ENCODE assay signal across 8 cellular contexts in genomic region chr9:121499177-121499426, GRCh38. TPM values are rescaled to one million over a fixed set of nuclear protein-coding genes. Genes with fewer than 3 reads are reported as not detected.
DNase-seq lines count a peak whose midpoint lies in the region; ATAC-seq, FAIRE-seq and TF ChIP-seq lines count a peak whose summit lies in the region.

No MANE protein-coding gene starts in this region.

- no peaks in the 10 kb centered on the region for H3K27me3 ChIP-seq in right atrium auricular region
- peaks cover 11 to 26% (median 24%) of the 10 kb centered on the region in 3 donors for H3K27me3 ChIP-seq in gastrocnemius medialis

- peaks cover 36% of the 10 kb centered on the region for H3K4me1 Mint-ChIP-seq in activated B cell treated with CpG ODN at 0.5 μM for 24 hours

- H3K27ac Mint-ChIP-seq in activated B cell treated with CpG ODN at 0.5 μM for 24 hours = no peak overlapping the region

- intact Hi-C loops in activated B cell treated with CpG ODN at 0.5 μM for 24 hours (cut with micrococcal nuclease) = loop anchor here (2.0 to 5.0 kb wide), 2 partner anchors 36 to 742 kb away; no protein-coding TSS in a partner anchor
- intact Hi-C loops in gastrocnemius medialis (cut with DNase I; ENCODE audit: low total_unique reads) = loop anchor here (2.0 kb wide), 1 partner anchor 36 kb away; no protein-coding TSS in a partner anchor

- H3K4me1 ChIP-seq in right atrium auricular region = peaks cover 0 to 19% of the 10 kb centered on the region in 2 donors
- H3K4me1 ChIP-seq in gastrocnemius medialis = peaks cover 9 to 20% of the 10 kb centered on the region in 2 donors

- H3K36me3 ChIP-seq in right atrium auricular region (no peaks in the 10 kb centered on the region), gastrocnemius medialis (no peaks in the 10 kb centered on the region)

- ATAC-seq in activated B cell treated with CpG ODN at 0.5 μM for 24 hours (ENCODE audit: low read depth) (no peak), gastrocnemius medialis (no peak), HG02884 (IDR thresholded peaks at IDR 0.05; ENCODE audit: unreplicated experiment) (no peak), GM18858 (IDR thresholded peaks at IDR 0.05; ENCODE audit: unreplicated experiment) (no peak)

- CTCF ChIA-PET in activated B cell treated with CpG ODN at 0.5 μM for 24 hours (lab: Charles Lee) = no interaction called here

- TF ChIP-seq POLR2A in GM12891 (IDR thresholded peaks at IDR 0.05; ENCODE audit: low read depth, low read length) (no peak), gastrocnemius medialis (IDR thresholded peaks at IDR 0.05) (no peak)

- H3K36me3 Mint-ChIP-seq in activated B cell treated with CpG ODN at 0.5 μM for 24 hours (ENCODE audit: low read depth) = no peaks in the 10 kb centered on the region

- peak overlapping the region; percentile 74 to 79 for H3K27ac ChIP-seq in right atrium auricular region
- H3K27ac ChIP-seq in gastrocnemius medialis = peak overlapping the region; percentile 31 to 77 (median 48)

- H3K4me3 ChIP-seq in right atrium auricular region = peak overlapping the region; percentile 47 to 65
- peak overlapping the region; percentile 53 to 69 (median 58) for H3K4me3 ChIP-seq in gastrocnemius medialis

- POLR2A ChIA-PET in activated B cell treated with CpG ODN at 0.5 μM for 24 hours (lab: Charles Lee) = interaction anchor here (0.5 kb wide), 1 partner anchor 444 kb away, joined by 5 read pairs; no protein-coding TSS in a partner anchor

- H3K9me3 ChIP-seq in right atrium auricular region (no peaks in the 10 kb centered on the region), gastrocnemius medialis (no peaks in the 10 kb centered on the region)

- no peaks in the 10 kb centered on the region for H3K9me3 Mint-ChIP-seq in activated B cell treated with CpG ODN at 0.5 μM for 24 hours

- DNase-seq in GM12891 (ENCODE audit: insufficient read length, low spot score) = peak; percentile 17
- DNase-seq in activated B cell treated with CpG ODN at 0.5 μM for 24 hours = peak; percentile 24
- no peak for DNase-seq in right atrium auricular region (ENCODE audit: low spot score)
- DNase-seq in gastrocnemius medialis = no peak
- DNase-seq in middle frontal gyrus (ENCODE audit: extremely low spot score, low spot score) = no peak
- DNase-seq in NCI-H1092 treated with DMSO at 0.1 percent for 48 hours (lab: John Stamatoyannopoulos, UW) = no peak

- peaks cover 36% of the 10 kb centered on the region for H3K27me3 Mint-ChIP-seq in activated B cell treated with CpG ODN at 0.5 μM for 24 hours

- peak overlapping the region; percentile 79 for H3K4me3 Mint-ChIP-seq in activated B cell treated with CpG ODN at 0.5 μM for 24 hours

- in situ Hi-C loops in gastrocnemius medialis (cut with MboI; ENCODE audit: low sequenced_read_pairs in 4 of 4) = no loop called here

- FAIRE-seq in GM12891 (lab: Jason Lieb, UNC) = no peak

- TF ChIP-seq CTCF in activated B cell treated with CpG ODN at 0.5 μM for 24 hours (IDR thresholded peaks at IDR 0.05) = no peak
- TF ChIP-seq CTCF in right atrium auricular region (IDR thresholded peaks at IDR 0.05) = no peak
- TF ChIP-seq CTCF in gastrocnemius medialis (IDR thresholded peaks at IDR 0.05 in 4 of 5, conservative IDR thresholded peaks at IDR 0.05 in 1 of 5) = no peak

TF ChIP-seq in GM12891, 5 proteins besides CTCF, POLR2A, EP300 and RAD21:
- TF ChIP-seq POLR2AphosphoS5 (IDR thresholded peaks at IDR 0.05; ENCODE audit: low read depth, low read length) (no peak), POU2F2 (IDR thresholded peaks at IDR 0.05; ENCODE audit: low read depth, low read length) (no peak), TAF1 (IDR thresholded peaks at IDR 0.05; ENCODE audit: low read depth, low read length) (no peak), PAX5 (IDR thresholded peaks at IDR 0.05; ENCODE audit: insufficient read depth, low read length, severe bottlenecking) (no peak), SPI1 (IDR thresholded peaks at IDR 0.05; ENCODE audit: low read depth, low read length) (no peak)

RNA-seq across cellular contexts. Expression of gene GGTA1, which starts 0.5 kb away (rescaled TPM):
- 0.21 TPM for polyA plus RNA-seq in GM12891 (2012; ENCODE audit: low read depth, missing spikeins)
- not detected in 2 replicates for total RNA-seq in activated B cell treated with CpG ODN at 0.5 μM for 24 hours
- total RNA-seq in right atrium auricular region = 10 to 100 TPM; 11.6 to 15.2 TPM
- total RNA-seq in gastrocnemius medialis = 10 to 100 TPM in 1 of 4 donors, 1 to 10 TPM in 3; 1.4 to 11.7 (median 3.5) TPM

Comparison
In these comparisons a context has a peak if more than half of its experiments do, and no peak if none do; other contexts are left out.
1. DNase-seq: peak in GM12891 (single experiment) and activated B cell treated with CpG ODN at 0.5 μM for 24 hours (single experiment); none in right atrium auricular region (single experiment), gastrocnemius medialis (0 of 2), middle frontal gyrus (single experiment) and NCI-H1092 treated with DMSO at 0.1 percent for 48 hours (single experiment).